ENCODE assay signal across 8 cellular contexts in the genomic region with DNA sequence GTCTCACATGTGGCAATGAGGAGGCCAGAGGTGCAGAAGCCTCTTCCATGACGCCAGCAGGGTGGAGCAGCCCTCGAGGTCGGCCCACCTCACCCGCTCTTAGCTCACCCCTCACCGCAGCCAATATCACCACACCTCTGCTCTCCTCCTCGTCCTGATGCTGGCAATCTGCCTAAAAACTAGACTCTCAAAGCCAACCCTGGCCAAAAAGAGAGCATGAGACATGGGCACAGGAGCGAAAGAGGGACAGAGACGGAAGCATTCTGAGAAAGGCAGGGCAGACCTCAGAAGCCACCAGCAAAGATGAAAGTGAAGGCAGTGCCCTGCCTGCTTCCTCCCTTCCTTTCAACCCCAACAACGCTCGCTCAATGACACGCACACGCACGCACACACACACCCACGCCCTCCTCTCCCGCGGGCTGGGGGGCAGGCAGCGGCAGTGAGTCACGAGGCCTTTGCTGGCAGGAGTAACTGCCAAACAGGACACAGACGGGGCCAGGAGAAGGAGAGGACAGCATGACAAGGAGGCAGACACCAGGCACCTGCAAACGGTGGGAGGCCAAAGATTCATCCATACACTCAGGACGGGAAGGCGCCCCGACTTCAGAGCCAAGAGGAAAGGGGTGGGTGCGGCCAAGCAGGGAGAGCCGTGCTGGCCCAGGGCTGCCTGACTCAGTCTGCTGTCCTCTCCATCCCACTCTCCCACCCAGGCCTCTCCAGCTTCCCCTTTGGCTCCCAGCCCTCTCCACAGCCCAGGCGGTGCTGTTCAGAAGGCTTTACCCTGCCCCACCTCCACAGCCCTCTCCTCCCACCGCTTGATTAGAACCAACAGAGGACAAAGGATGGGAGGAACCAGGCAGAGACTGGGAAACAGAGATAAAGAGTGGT. TPM values are rescaled to one million over a fixed set of nuclear protein-coding genes. Genes with fewer than 3 reads are reported as not detected.
A peak's percentile ranks its signal among the peaks of the same experiment; 100 is the strongest.
DNase-seq lines count a peak whose midpoint lies in the region; ATAC-seq and TF ChIP-seq lines count a peak whose summit lies in the region.

No MANE protein-coding gene starts in this region.

- no peaks in the 10 kb centered on the region for H3K36me3 ChIP-seq in mammary epithelial cell (ENCODE audit: insufficient read depth, low read length)
- H3K36me3 ChIP-seq in sigmoid colon = peaks cover 0 to 30% (median 13%) of the 10 kb centered on the region in 4 donors
- no peaks in the 10 kb centered on the region for H3K36me3 ChIP-seq in thyroid gland

- H3K79me2 ChIP-seq in mammary epithelial cell (ENCODE audit: insufficient read depth, low read length) = no peaks in the 10 kb centered on the region

- H3K4me1 ChIP-seq in mammary epithelial cell (ENCODE audit: insufficient read depth, low read length) = peaks cover 20% of the 10 kb centered on the region
- peaks cover 0 to 58% (median 55%) of the 10 kb centered on the region in 4 donors for H3K4me1 ChIP-seq in sigmoid colon
- H3K4me1 ChIP-seq in thyroid gland = peaks cover under 1 to 24% of the 10 kb centered on the region in 2 donors

- H3K27me3 ChIP-seq in mammary epithelial cell (ENCODE audit: insufficient read depth, low read length) (no peaks in the 10 kb centered on the region), sigmoid colon (no peaks in the 10 kb centered on the region), thyroid gland (no peaks in the 10 kb centered on the region)

- BruUV-seq in mammary epithelial cell (replicated peaks; lab: Mats Ljungman, UMichigan) = no TSS peak

- H3K9me3 ChIP-seq in mammary epithelial cell (replicated peaks; ENCODE audit: insufficient read depth, low read length) = no peaks in the 10 kb centered on the region
- no peaks in the 10 kb centered on the region for H3K9me3 ChIP-seq in sigmoid colon
- no peaks in the 10 kb centered on the region for H3K9me3 ChIP-seq in thyroid gland

- peak overlapping the region; percentile 45 for H2AFZ ChIP-seq in mammary epithelial cell (ENCODE audit: low read depth, low read length)

- H3K4me2 ChIP-seq in mammary epithelial cell (ENCODE audit: insufficient read depth, low read depth, low read length) = peak overlapping the region; percentile 68

- H3K4me3 ChIP-seq in mammary epithelial cell (replicated peaks in 1 of 3; ENCODE audit: insufficient read depth in 1 of 3, low read depth in 2 of 3, low read length in 3 of 3) = no peak overlapping the region
- H3K4me3 ChIP-seq in sigmoid colon = no peak overlapping the region
- no peak overlapping the region for H3K4me3 ChIP-seq in thyroid gland (replicated peaks in 1 of 3)

- dilution Hi-C loops in mammary epithelial cell (cut with HindIII; ENCODE audit: low sequenced_read_pairs) = no loop called here

- TF ChIP-seq POLR2A in sigmoid colon (IDR thresholded peaks at IDR 0.05) = no peak
- no peak for TF ChIP-seq POLR2A in thyroid gland (IDR thresholded peaks at IDR 0.05)

- no peak overlapping the region for H3K9ac ChIP-seq in mammary epithelial cell (ENCODE audit: insufficient read depth, low read length)

- ATAC-seq in activated CD4-positive, CD25-positive, alpha-beta regulatory T cell treated with anti-CD3 and anti-CD28 coated beads, Interleukin-2, amount 50 U/mL, for 24 hours = peak; percentile 85 to 87

- 32% methylated on average over 11 of the region's 27 CpGs for WGBS in mammary epithelial cell (ENCODE audit: low coverage, missing lambda C conversion rate)
- 65 to 77% methylated on average over 27 of the region's 27 CpGs for WGBS in sigmoid colon, 2 donors
- 66 to 74% methylated on average over 27 of the region's 27 CpGs for WGBS in thyroid gland, 2 donors

- TF ChIP-seq EP300 in sigmoid colon (IDR thresholded peaks at IDR 0.05) = no peak

- in situ Hi-C loops in mammary epithelial cell (cut with MboI; ENCODE audit: low sequenced_read_pairs in 2 of 2) = loop anchor here in 1 of 2 donors (25.0 kb wide), 1 partner anchor 92 kb away; no protein-coding TSS in a partner anchor
- in situ Hi-C loops in ACHN (cut with HindIII; ENCODE audit: low pct_ligation_motif_present, low pct_unique_long_range_greater_than_20kb, low sequenced_read_pairs) = no loop called here

- intact Hi-C loops in mammary epithelial cell (cut with micrococcal nuclease) (no loop called here), sigmoid colon (cut with DNase I) (no loop called here), thyroid gland (cut with DNase I) (no loop called here)

- TF ChIP-seq CTCF in mammary epithelial cell (conservative IDR thresholded peaks at IDR 0.05 in 1 of 2, IDR thresholded peaks at IDR 0.05 in 1 of 2; ENCODE audit: extremely low read depth in 1 of 2, insufficient read depth in 1 of 2, low read depth in 1 of 2, low read length in 2 of 2) (no peak), sigmoid colon (IDR thresholded peaks at IDR 0.05) (no peak), thyroid gland (IDR thresholded peaks at IDR 0.05) (no peak)

- H3K27ac ChIP-seq in mammary epithelial cell (ENCODE audit: insufficient read depth, low read depth, low read length) (no peak overlapping the region), sigmoid colon (peak overlapping the region; percentile 36 to 98 (median 66)), thyroid gland (no peak overlapping the region)

- DNase-seq in DMS79 (lab: John Stamatoyannopoulos, UW) = peak; percentile 85
- peak; percentile 14 for DNase-seq in mammary epithelial cell
- DNase-seq in sigmoid colon = peak; percentile 83
- no peak for DNase-seq in ACHN
- no peak for DNase-seq in thyroid gland
- DNase-seq in NCI-H128 (lab: John Stamatoyannopoulos, UW; ENCODE audit: unreplicated experiment) = no peak
- DNase-seq in NCI-H510A (lab: John Stamatoyannopoulos, UW) = no peak

- CTCF ChIA-PET in mammary epithelial cell (lab: Charles Lee; ENCODE audit: low non-redundant PET) = no interaction called here

- no peaks in the 10 kb centered on the region for H4K20me1 ChIP-seq in mammary epithelial cell (ENCODE audit: insufficient read depth, low read length)

RNA-seq across cellular contexts. Expression of a gene that starts 11.4 kb away (rescaled TPM):
- 1 to 10 TPM in 1 of 2 donors, under 1 TPM in 1; 0.33 to 1.2 TPM for total RNA-seq in mammary epithelial cell
- 1.1 TPM for polyA plus RNA-seq in mammary epithelial cell
- 26.3 TPM for polyA minus RNA-seq in mammary epithelial cell
- 10 to 100 TPM; 12.5 to 53.7 (median 19.0) TPM for total RNA-seq in sigmoid colon
- polyA plus RNA-seq in sigmoid colon = 1 to 10 TPM in 1 of 3 donors, under 1 TPM in 1, not detected in 1; under 0.01 to 4.4 TPM
- 10 to 100 TPM in 3 of 4 donors, 1 to 10 TPM in 1; 9.7 to 36.5 (median 13.8) TPM for total RNA-seq in thyroid gland

Comparison
In these comparisons a context has a peak if more than half of its experiments do, and no peak if none do; other contexts are left out.
1. DNase-seq: peak in DMS79 (single experiment), mammary epithelial cell (single experiment) and sigmoid colon (single experiment); none in ACHN (single experiment), thyroid gland (0 of 2), NCI-H128 (single experiment) and NCI-H510A (single experiment).
2. H3K27ac ChIP-seq: peak in sigmoid colon (4 of 4); none in mammary epithelial cell (single experiment) and thyroid gland (0 of 3).
3. RNA of a gene that starts 11.4 kb away (total RNA-seq): 12.5 to 53.7 TPM in sigmoid colon and 9.7 to 36.5 TPM in thyroid gland; 0.33 to 1.2 TPM in mammary epithelial cell; every median in the first group is over 4 times any median in the second.